Comparison of ENCODE assay signal across 8 cellular contexts in genomic region chr1:113783254-113784103, GRCh38. TPM values are rescaled to one million over a fixed set of nuclear protein-coding genes. Genes with fewer than 3 reads are reported as not detected.
DNase-seq lines count a peak whose midpoint lies in the region; ATAC-seq, FAIRE-seq and TF ChIP-seq lines count a peak whose summit lies in the region.

No MANE protein-coding gene starts in this region.

- ATAC-seq in HepG2 (no peak), HG03060 (IDR thresholded peaks at IDR 0.05; ENCODE audit: low read depth, unreplicated experiment) (peak; percentile 47), RWPE2 (ENCODE audit: low read depth) (peak; percentile 27; the same call in 1 of the 3 replicates), HG03280 (IDR thresholded peaks at IDR 0.05; ENCODE audit: unreplicated experiment) (no peak)

- no TSS peak for BruUV-seq in HepG2 (replicated peaks; lab: Mats Ljungman, UMichigan)

- TF ChIP-seq POLR2A in HepG2 (IDR thresholded peaks at IDR 0.05; ENCODE audit: insufficient read depth in 1 of 2, low read depth in 2 of 2, low read length in 2 of 2) (no peak), breast epithelium (IDR thresholded peaks at IDR 0.05) (no peak)

- H3K27ac ChIP-seq in liver (ENCODE audit: low read depth in 1 of 2, low read length in 2 of 2) (peak overlapping the region; percentile 6 to 36), HepG2 (ENCODE audit: extremely low read length, insufficient read depth, low read length) (no peak overlapping the region), RWPE2 (ENCODE audit: poor library complexity, severe bottlenecking) (no peak overlapping the region), breast epithelium (peak overlapping the region; percentile 16 to 59), muscle layer of duodenum (ENCODE audit: low read length) (peak overlapping the region; percentile 64)

- peaks cover 66% of the 10 kb centered on the region for H3K79me2 ChIP-seq in HepG2 (ENCODE audit: insufficient read depth, low read length)

- no peaks in the 10 kb centered on the region for H3K27me3 ChIP-seq in liver (ENCODE audit: control insufficient read depth in 4 of 4, insufficient read depth in 4 of 4, low read length in 3 of 4)
- no peaks in the 10 kb centered on the region for H3K27me3 ChIP-seq in HepG2 (ENCODE audit: control insufficient read depth in 1 of 2, insufficient read depth in 2 of 2, low read length in 2 of 2)
- no peaks in the 10 kb centered on the region for H3K27me3 ChIP-seq in RWPE2 (ENCODE audit: insufficient read depth, poor library complexity, severe bottlenecking)
- H3K27me3 ChIP-seq in breast epithelium: no peaks in the 10 kb centered on the region
- H3K27me3 ChIP-seq in muscle layer of duodenum (ENCODE audit: low read depth, low read length): no peaks in the 10 kb centered on the region

- no peak overlapping the region for H3K4me2 ChIP-seq in HepG2 (ENCODE audit: low read depth, low read length)

- CTCF ChIA-PET in HepG2 (lab: Yijun Ruan, JAX; ENCODE audit: low intra/inter-chr PET ratio, low total read pairs): no interaction called here

- WGBS in liver: 58% methylated on average over 4 of the region's 4 CpGs
- 97% methylated on average over 4 of the region's 4 CpGs for WGBS in HepG2 (ENCODE audit: low lambda C conversion rate)

- no peaks in the 10 kb centered on the region for H3K36me3 ChIP-seq in liver (ENCODE audit: control insufficient read depth in 4 of 4, insufficient read depth in 3 of 4, low read depth in 1 of 4, low read length in 3 of 4)
- H3K36me3 ChIP-seq in HepG2 (replicated peaks in 1 of 2; ENCODE audit: control insufficient read depth in 1 of 2, insufficient read depth in 2 of 2, low read length in 2 of 2): 0 out of 5 replicates have a peak, but pooled peaks cover 0 to 4% of the 10 kb centered on the region in 2 experiments
- H3K36me3 ChIP-seq in RWPE2 (ENCODE audit: low read depth): no peaks in the 10 kb centered on the region; the same call in none of the 2 replicates
- H3K36me3 ChIP-seq in breast epithelium: no peaks in the 10 kb centered on the region
- H3K36me3 ChIP-seq in muscle layer of duodenum (ENCODE audit: control insufficient read depth in 1 of 2, insufficient read depth in 2 of 2, low read length in 2 of 2): no peaks in the 10 kb centered on the region

- TF ChIP-seq EP300 in HepG2 (IDR thresholded peaks at IDR 0.05; ENCODE audit: low read depth in 2 of 2, low read length in 2 of 2) (no peak), HepG2 (CRISPR knock-in tag; IDR thresholded peaks at IDR 0.05; ENCODE audit: borderline replicate concordance) (no peak)

- peaks cover under 1 to 24% (median 10%) of the 10 kb centered on the region in 4 donors for H3K4me1 ChIP-seq in liver (ENCODE audit: control insufficient read depth in 4 of 4, insufficient read depth in 4 of 4, low read length in 3 of 4)
- H3K4me1 ChIP-seq in HepG2 (ENCODE audit: insufficient read depth, low read length): peaks cover 24% of the 10 kb centered on the region
- H3K4me1 ChIP-seq in RWPE2 (ENCODE audit: insufficient read depth, poor library complexity, severe bottlenecking): peaks cover 5% of the 10 kb centered on the region
- peaks cover 0 to 8% of the 10 kb centered on the region in 2 donors for H3K4me1 ChIP-seq in breast epithelium
- peaks cover 3 to 44% of the 10 kb centered on the region in 2 donors for H3K4me1 ChIP-seq in muscle layer of duodenum (ENCODE audit: control insufficient read depth in 1 of 2, insufficient read depth in 2 of 2, low read length in 2 of 2)

- TF ChIP-seq RAD21 in liver (IDR thresholded peaks at IDR 0.05) (no peak), HepG2 (CRISPR knock-in tag; IDR thresholded peaks at IDR 0.05) (no peak)

- in situ Hi-C loops in HepG2 (cut with HindIII; ENCODE audit: extremely low pct_ligation_motif_present, low pct_unique_long_range_greater_than_20kb): no loop called here

- POLR2A ChIA-PET in HepG2 (lab: Yijun Ruan, JAX): no interaction called here

- no peak for DNase-seq in HepG2 (ENCODE audit: low spot score)
- no peak for DNase-seq in RWPE2 (ENCODE audit: low spot score)
- DNase-seq in breast epithelium (ENCODE audit: low spot score in 2 of 2): no peak
- no peak for DNase-seq in DMS114 treated with DMSO at 0.1 percent for 48 hours (lab: John Stamatoyannopoulos, UW; ENCODE audit: unreplicated experiment)

- intact Hi-C loops in HepG2 (cut with micrococcal nuclease; ENCODE audit: unreplicated experiment) (no loop called here), breast epithelium (cut with DNase I; ENCODE audit: low total_unique reads) (no loop called here)

- no peak for TF ChIP-seq CTCF in liver (IDR thresholded peaks at IDR 0.05; ENCODE audit: low read depth, low read length, missing input control)
- TF ChIP-seq CTCF in HepG2 (CRISPR knock-in tag; IDR thresholded peaks at IDR 0.05): no peak
- no peak for TF ChIP-seq CTCF in RWPE2 (IDR thresholded peaks at IDR 0.05; ENCODE audit: poor library complexity, severe bottlenecking)
- no peak for TF ChIP-seq CTCF in breast epithelium (IDR thresholded peaks at IDR 0.05)

- H2AFZ ChIP-seq in HepG2 (ENCODE audit: low read length): no peak overlapping the region

- H3K4me3 ChIP-seq in liver (ENCODE audit: low read depth in 1 of 3, low read length in 3 of 3) (no peak overlapping the region), HepG2 (replicated peaks in 1 of 3; ENCODE audit: insufficient read depth in 1 of 3, low read depth in 2 of 3, low read length in 3 of 3) (no peak overlapping the region), RWPE2 (ENCODE audit: severe bottlenecking) (no peak overlapping the region), breast epithelium (no peak overlapping the region), muscle layer of duodenum (ENCODE audit: low read depth in 1 of 2, low read length in 2 of 2) (no peak overlapping the region)

- H3K9ac ChIP-seq in liver (ENCODE audit: low read depth in 1 of 2, low read length in 2 of 2) (no peak overlapping the region), HepG2 (ENCODE audit: insufficient read depth, low read depth, low read length) (no peak overlapping the region)

- H4K20me1 ChIP-seq in HepG2 (ENCODE audit: insufficient read depth, low read length): peaks cover 4% of the 10 kb centered on the region; the same call in 1 of the 2 replicates

- H3K9me3 ChIP-seq in liver (ENCODE audit: control insufficient read depth in 4 of 4, low read length in 3 of 4): no peaks in the 10 kb centered on the region
- no peaks in the 10 kb centered on the region for H3K9me3 ChIP-seq in HepG2 (ENCODE audit: low read length)
- no peaks in the 10 kb centered on the region for H3K9me3 ChIP-seq in RWPE2 (ENCODE audit: severe bottlenecking)
- H3K9me3 ChIP-seq in breast epithelium: no peaks in the 10 kb centered on the region
- H3K9me3 ChIP-seq in muscle layer of duodenum (ENCODE audit: control insufficient read depth in 1 of 2, low read length in 2 of 2): no peaks in the 10 kb centered on the region

- FAIRE-seq in HepG2 (lab: Jason Lieb, UNC): no peak

RNA-seq across cellular contexts. Expression of gene PHTF1, which starts 24.2 kb away (rescaled TPM):
- total RNA-seq in liver (10 to 100 TPM in 1 of 2 donors, 1 to 10 TPM in 1; 9.4 to 14.0 TPM), HepG2 (2016; rRNA removed; fragmentation: Illumina TruSeq; extraction: Trizol) (15.3 and 19.7 TPM in 2 replicates), breast epithelium (10 to 100 TPM; 13.8 to 18.4 (median 16.4) TPM)
- polyA plus RNA-seq in liver (1 to 10 TPM; 3.2 to 5.2 TPM), HepG2 (2011; rRNA removed) (5.0 and 5.7 TPM in 2 replicates)
- total RNA-seq in HepG2 (2016; cell fraction: cytosol; rRNA removed; fragmentation: Illumina TruSeq; extraction: Trizol; ENCODE audit: low read depth): 6.2 and 6.4 TPM in 2 replicates
- total RNA-seq in HepG2 (2016; cell fraction: insoluble cytoplasmic fraction; rRNA removed; fragmentation: Illumina TruSeq; extraction: Trizol): 17.4 and 17.7 TPM in 2 replicates
- total RNA-seq in HepG2 (2016; cell fraction: membrane; rRNA removed; fragmentation: Illumina TruSeq; extraction: Trizol): 14.0 and 17.1 TPM in 2 replicates
- 21.1 and 24.3 TPM in 2 replicates for total RNA-seq in HepG2 (2016; cell fraction: nucleus; rRNA removed; fragmentation: Illumina TruSeq; extraction: Trizol)
- 2.9 and 3.6 TPM in 2 replicates for polyA plus RNA-seq in HepG2 (2011; cell fraction: cytosol; rRNA removed)
- 8.5 and 9.2 TPM in 2 replicates for polyA plus RNA-seq in HepG2 (2011; cell fraction: nucleus; rRNA removed)
- polyA plus RNA-seq in HepG2 (2012): 6.1 and 6.6 TPM in 2 replicates
- 2.7 and 4.4 TPM in 2 replicates for polyA plus RNA-seq in HepG2 (2016; cell fraction: cytosol; fragmentation: Illumina TruSeq; extraction: Trizol; ENCODE audit: low read depth)
- 10.9 and 12.2 TPM in 2 replicates for polyA plus RNA-seq in HepG2 (2016; cell fraction: insoluble cytoplasmic fraction; fragmentation: Illumina TruSeq; extraction: Trizol; ENCODE audit: low read depth)
- 7.7 and 8.2 TPM in 2 replicates for polyA plus RNA-seq in HepG2 (2016; cell fraction: membrane; fragmentation: Illumina TruSeq; extraction: Trizol; ENCODE audit: low read depth)
- 25.8 and 27.4 TPM in 2 replicates for polyA plus RNA-seq in HepG2 (2016; cell fraction: nucleus; fragmentation: Illumina TruSeq; extraction: Trizol; ENCODE audit: insufficient read depth, low read depth)
- polyA minus RNA-seq in HepG2 (2011; rRNA and poly(A)+ RNA removed; ENCODE audit: low replicate concordance): 7.0 and 22.6 TPM in 2 replicates
- polyA minus RNA-seq in HepG2 (2011; cell fraction: cytosol; rRNA and poly(A)+ RNA removed): 3.7 and 5.4 TPM in 2 replicates
- 27.8 and 30.0 TPM in 2 replicates for polyA minus RNA-seq in HepG2 (2011; cell fraction: nucleus; rRNA and poly(A)+ RNA removed)

RNA-seq across cellular contexts. Expression of gene RSBN1, which starts 28.8 kb away (rescaled TPM):
- 10 to 100 TPM in 1 of 2 donors, 1 to 10 TPM in 1; 7.7 to 11.3 TPM for total RNA-seq in liver
- 1 to 10 TPM; 2.3 to 3.5 TPM for polyA plus RNA-seq in liver
- 10.4 and 13.6 TPM in 2 replicates for total RNA-seq in HepG2 (2016; rRNA removed; fragmentation: Illumina TruSeq; extraction: Trizol)
- 1.2 and 1.3 TPM in 2 replicates for total RNA-seq in HepG2 (2016; cell fraction: cytosol; rRNA removed; fragmentation: Illumina TruSeq; extraction: Trizol; ENCODE audit: low read depth)
- 9.9 and 15.2 TPM in 2 replicates for total RNA-seq in HepG2 (2016; cell fraction: insoluble cytoplasmic fraction; rRNA removed; fragmentation: Illumina TruSeq; extraction: Trizol)
- 2.7 and 3.1 TPM in 2 replicates for total RNA-seq in HepG2 (2016; cell fraction: membrane; rRNA removed; fragmentation: Illumina TruSeq; extraction: Trizol)
- 9.1 TPM in 2 replicates for total RNA-seq in HepG2 (2016; cell fraction: nucleus; rRNA removed; fragmentation: Illumina TruSeq; extraction: Trizol)
- 6.3 and 8.3 TPM in 2 replicates for polyA plus RNA-seq in HepG2 (2011; rRNA removed)
- polyA plus RNA-seq in HepG2 (2011; cell fraction: cytosol; rRNA removed): 3.2 and 4.8 TPM in 2 replicates
- 5.5 and 7.9 TPM in 2 replicates for polyA plus RNA-seq in HepG2 (2011; cell fraction: nucleus; rRNA removed)
- 5.8 and 8.9 TPM in 2 replicates for polyA plus RNA-seq in HepG2 (2012)
- polyA plus RNA-seq in HepG2 (2016; cell fraction: cytosol; fragmentation: Illumina TruSeq; extraction: Trizol; ENCODE audit: low read depth): 0.36 and 0.58 TPM in 2 replicates
- 6.3 and 7.1 TPM in 2 replicates for polyA plus RNA-seq in HepG2 (2016; cell fraction: insoluble cytoplasmic fraction; fragmentation: Illumina TruSeq; extraction: Trizol; ENCODE audit: low read depth)
- 0.86 and 1.1 TPM in 2 replicates for polyA plus RNA-seq in HepG2 (2016; cell fraction: membrane; fragmentation: Illumina TruSeq; extraction: Trizol; ENCODE audit: low read depth)
- 9.1 and 9.7 TPM in 2 replicates for polyA plus RNA-seq in HepG2 (2016; cell fraction: nucleus; fragmentation: Illumina TruSeq; extraction: Trizol; ENCODE audit: insufficient read depth, low read depth)
- 6.5 and 15.8 TPM in 2 replicates for polyA minus RNA-seq in HepG2 (2011; rRNA and poly(A)+ RNA removed; ENCODE audit: low replicate concordance)
- 17.4 and 18.9 TPM in 2 replicates for polyA minus RNA-seq in HepG2 (2011; cell fraction: cytosol; rRNA and poly(A)+ RNA removed)
- polyA minus RNA-seq in HepG2 (2011; cell fraction: nucleus; rRNA and poly(A)+ RNA removed): 20.1 and 31.0 TPM in 2 replicates
- total RNA-seq in breast epithelium: 10 to 100 TPM; 25.1 to 41.3 (median 28.2) TPM

Comparison
In these comparisons a context has a peak if more than half of its experiments do, and no peak if none do; other contexts are left out.
1. H3K27ac ChIP-seq: peak in liver (2 of 2), breast epithelium (2 of 2) and muscle layer of duodenum (single experiment); none in HepG2 (single experiment) and RWPE2 (single experiment).
2. ATAC-seq: peak in HG03060 (single experiment) and RWPE2 (single experiment); none in HepG2 (single experiment) and HG03280 (single experiment).